Comparison of ENCODE assay signal across 8 cellular contexts in genomic region chr2:219596954-219597551, GRCh38. TPM values are rescaled to one million over a fixed set of nuclear protein-coding genes. Genes with fewer than 3 reads are reported as not detected.
DNase-seq lines count a peak whose midpoint lies in the region; ATAC-seq, FAIRE-seq and TF ChIP-seq lines count a peak whose summit lies in the region.

No MANE protein-coding gene starts in this region.

- peak overlapping the region; percentile 85 for H3K27ac ChIP-seq in neural cell (ENCODE audit: low read length)

- TF ChIP-seq EP300 in neural cell (conservative IDR thresholded peaks at IDR 0.05; ENCODE audit: poor library complexity, severe bottlenecking), result no peak

- H3K79me2 ChIP-seq in neural cell (replicated peaks; ENCODE audit: insufficient read depth, low read length), result no peaks in the 10 kb centered on the region

- peak overlapping the region; percentile 83 for H3K9ac ChIP-seq in neural cell (ENCODE audit: low read length)

- no peaks in the 10 kb centered on the region for H4K20me1 ChIP-seq in neural cell (ENCODE audit: insufficient read depth)

- DNase-seq in NCI-H510A treated with DMSO at 0.1 percent for 48 hours (lab: John Stamatoyannopoulos, UW) (peak; percentile 86), NCI-H510A (lab: John Stamatoyannopoulos, UW) (no peak), RCC 7860 (ENCODE audit: low spot score) (peak; percentile 4), epithelial cell of proximal tubule (ENCODE audit: low read depth) (peak; percentile 27), AG20443 (ENCODE audit: low spot score) (no peak), NCI-H2029 treated with DMSO at 0.1 percent for 48 hours (lab: John Stamatoyannopoulos, UW) (no peak)

- peak overlapping the region; percentile 70 for H3K4me2 ChIP-seq in neural cell (ENCODE audit: low read length)

- H3K9me2 ChIP-seq in neural cell (ENCODE audit: insufficient read depth, low read length), result no peaks in the 10 kb centered on the region

- H3K27me3 ChIP-seq in neural cell (ENCODE audit: insufficient read depth, low read depth, low read length), result no peaks in the 10 kb centered on the region

- H2AFZ ChIP-seq in neural cell (ENCODE audit: low read depth, low read length), result peak overlapping the region; percentile 51

- no peaks in the 10 kb centered on the region for H3F3A ChIP-seq in neural cell (ENCODE audit: insufficient read depth, low read length, poor library complexity, severe bottlenecking)

- ATAC-seq in HG02840 (IDR thresholded peaks at IDR 0.05; ENCODE audit: low FRiP score, unreplicated experiment), result peak; percentile 0

- TF ChIP-seq RAD21 in neural cell (conservative IDR thresholded peaks at IDR 0.05), result no peak

- TF ChIP-seq CTCF in epithelial cell of proximal tubule (conservative IDR thresholded peaks at IDR 0.05; ENCODE audit: low read depth, low read length), result no peak
- TF ChIP-seq CTCF in neural cell (IDR thresholded peaks at IDR 0.05; ENCODE audit: poor library complexity, severe bottlenecking), result no peak

- peak overlapping the region; percentile 64 for H3K4me3 ChIP-seq in epithelial cell of proximal tubule (ENCODE audit: low read depth, low read length)
- H3K4me3 ChIP-seq in neural cell (ENCODE audit: low read length), result peak overlapping the region; percentile 75

- no peak for FAIRE-seq in RCC 7860 (lab: Jason Lieb, UNC)

- H3K36me3 ChIP-seq in neural cell (ENCODE audit: insufficient read depth, low read length), result no peaks in the 10 kb centered on the region

- H3K9me3 ChIP-seq in neural cell (ENCODE audit: low read length), result no peaks in the 10 kb centered on the region

TF ChIP-seq in neural cell, 6 proteins besides CTCF, POLR2A, EP300 and RAD21:
- TF ChIP-seq SMC3 (conservative IDR thresholded peaks at IDR 0.05; ENCODE audit: poor library complexity), result no peak
- no peak for TF ChIP-seq MXI1 (conservative IDR thresholded peaks at IDR 0.05; ENCODE audit: poor library complexity, severe bottlenecking)
- TF ChIP-seq TAF1 (IDR thresholded peaks at IDR 0.05; ENCODE audit: low read depth), result no peak
- no peak for TF ChIP-seq EZH2 (IDR thresholded peaks at IDR 0.05; ENCODE audit: borderline replicate concordance, insufficient read depth, low read length, poor library complexity, severe bottlenecking)
- TF ChIP-seq REST (IDR thresholded peaks at IDR 0.05; ENCODE audit: borderline replicate concordance), result no peak
- no peak for TF ChIP-seq POLR2AphosphoS5 (IDR thresholded peaks at IDR 0.05)

RNA-seq across cellular contexts. Expression of gene STK11IP, which starts 0.6 kb away (rescaled TPM):
- total RNA-seq in epithelial cell of proximal tubule, result 18.6 and 35.7 TPM in 2 replicates
- polyA plus RNA-seq in neural cell, result 54.9 and 55.0 TPM in 2 replicates
- 19.0 and 22.7 TPM in 2 replicates for polyA minus RNA-seq in neural cell

RNA-seq across cellular contexts. Expression of gene INHA, which starts 24.9 kb away (rescaled TPM):
- 0.17 and 0.22 TPM in 2 replicates for total RNA-seq in epithelial cell of proximal tubule
- 2.7 and 5.6 TPM in 2 replicates for polyA plus RNA-seq in neural cell
- polyA minus RNA-seq in neural cell, result 0.46 TPM in 1 of 2 replicates, not detected in the other

RNA-seq across cellular contexts. Expression of gene OBSL1, which starts 25.7 kb away (rescaled TPM):
- 38.8 and 87.0 TPM in 2 replicates for total RNA-seq in epithelial cell of proximal tubule
- polyA plus RNA-seq in neural cell, result 59.7 and 75.2 TPM in 2 replicates
- polyA minus RNA-seq in neural cell, result 44.8 and 45.3 TPM in 2 replicates

RNA-seq across cellular contexts. Expression of gene SLC4A3, which starts 30.4 kb away (rescaled TPM):
- 6.6 and 12.2 TPM in 2 replicates for total RNA-seq in epithelial cell of proximal tubule
- polyA plus RNA-seq in neural cell, result 18.7 and 25.3 TPM in 2 replicates
- polyA minus RNA-seq in neural cell, result 24.1 and 25.9 TPM in 2 replicates

RNA-seq across cellular contexts. Expression of gene TMEM198, which starts 53.2 kb away (rescaled TPM):
- 1.6 and 1.7 TPM in 2 replicates for total RNA-seq in epithelial cell of proximal tubule
- polyA plus RNA-seq in neural cell, result 39.3 and 44.0 TPM in 2 replicates
- polyA minus RNA-seq in neural cell, result 39.7 and 50.9 TPM in 2 replicates

Comparison
In these comparisons a context has a peak if more than half of its experiments do, and no peak if none do; other contexts are left out.
1. DNase-seq: peak in NCI-H510A treated with DMSO at 0.1 percent for 48 hours (single experiment), RCC 7860 (single experiment) and epithelial cell of proximal tubule (single experiment); none in NCI-H510A (single experiment), AG20443 (single experiment) and NCI-H2029 treated with DMSO at 0.1 percent for 48 hours (single experiment).